In the genomic region with DNA sequence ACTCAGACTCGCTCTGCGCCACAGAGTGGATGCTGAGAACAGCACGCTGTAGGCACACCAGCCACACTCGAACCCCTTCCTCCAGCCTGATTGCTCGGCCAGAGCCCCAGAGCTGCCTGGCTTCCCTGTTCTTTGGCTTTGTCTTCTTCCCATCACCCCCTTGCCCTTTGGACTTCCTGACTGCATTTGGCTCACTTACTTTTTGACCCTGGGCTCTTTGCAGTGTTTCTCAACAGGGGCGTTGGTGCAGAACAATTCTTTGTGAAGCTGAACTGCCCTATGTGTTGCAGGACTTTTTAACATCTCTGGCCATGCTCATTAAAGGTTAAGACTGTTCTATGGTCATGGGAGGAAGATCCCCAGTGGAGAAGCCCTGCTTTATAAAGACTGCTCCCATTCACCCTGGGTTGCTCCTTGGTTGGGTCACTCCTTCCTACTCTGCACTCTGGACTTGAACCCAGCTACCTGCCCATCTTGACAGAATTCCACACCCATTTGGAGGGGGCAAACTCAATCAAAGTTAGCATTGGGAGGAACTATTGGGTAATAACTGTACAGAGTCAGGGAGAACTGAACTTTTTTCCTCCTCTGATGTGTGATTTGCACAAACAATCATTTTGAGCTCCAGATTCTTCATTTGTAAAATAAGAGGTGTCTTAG, we compare ENCODE assay signal across 1 cellular context.
TF ChIP-seq lines count a peak whose summit lies in the region.

No MANE protein-coding gene starts in this region.

TF ChIP-seq in H1, 55 proteins besides CTCF, POLR2A, EP300 and RAD21:
- TF ChIP-seq, protein P1, sequence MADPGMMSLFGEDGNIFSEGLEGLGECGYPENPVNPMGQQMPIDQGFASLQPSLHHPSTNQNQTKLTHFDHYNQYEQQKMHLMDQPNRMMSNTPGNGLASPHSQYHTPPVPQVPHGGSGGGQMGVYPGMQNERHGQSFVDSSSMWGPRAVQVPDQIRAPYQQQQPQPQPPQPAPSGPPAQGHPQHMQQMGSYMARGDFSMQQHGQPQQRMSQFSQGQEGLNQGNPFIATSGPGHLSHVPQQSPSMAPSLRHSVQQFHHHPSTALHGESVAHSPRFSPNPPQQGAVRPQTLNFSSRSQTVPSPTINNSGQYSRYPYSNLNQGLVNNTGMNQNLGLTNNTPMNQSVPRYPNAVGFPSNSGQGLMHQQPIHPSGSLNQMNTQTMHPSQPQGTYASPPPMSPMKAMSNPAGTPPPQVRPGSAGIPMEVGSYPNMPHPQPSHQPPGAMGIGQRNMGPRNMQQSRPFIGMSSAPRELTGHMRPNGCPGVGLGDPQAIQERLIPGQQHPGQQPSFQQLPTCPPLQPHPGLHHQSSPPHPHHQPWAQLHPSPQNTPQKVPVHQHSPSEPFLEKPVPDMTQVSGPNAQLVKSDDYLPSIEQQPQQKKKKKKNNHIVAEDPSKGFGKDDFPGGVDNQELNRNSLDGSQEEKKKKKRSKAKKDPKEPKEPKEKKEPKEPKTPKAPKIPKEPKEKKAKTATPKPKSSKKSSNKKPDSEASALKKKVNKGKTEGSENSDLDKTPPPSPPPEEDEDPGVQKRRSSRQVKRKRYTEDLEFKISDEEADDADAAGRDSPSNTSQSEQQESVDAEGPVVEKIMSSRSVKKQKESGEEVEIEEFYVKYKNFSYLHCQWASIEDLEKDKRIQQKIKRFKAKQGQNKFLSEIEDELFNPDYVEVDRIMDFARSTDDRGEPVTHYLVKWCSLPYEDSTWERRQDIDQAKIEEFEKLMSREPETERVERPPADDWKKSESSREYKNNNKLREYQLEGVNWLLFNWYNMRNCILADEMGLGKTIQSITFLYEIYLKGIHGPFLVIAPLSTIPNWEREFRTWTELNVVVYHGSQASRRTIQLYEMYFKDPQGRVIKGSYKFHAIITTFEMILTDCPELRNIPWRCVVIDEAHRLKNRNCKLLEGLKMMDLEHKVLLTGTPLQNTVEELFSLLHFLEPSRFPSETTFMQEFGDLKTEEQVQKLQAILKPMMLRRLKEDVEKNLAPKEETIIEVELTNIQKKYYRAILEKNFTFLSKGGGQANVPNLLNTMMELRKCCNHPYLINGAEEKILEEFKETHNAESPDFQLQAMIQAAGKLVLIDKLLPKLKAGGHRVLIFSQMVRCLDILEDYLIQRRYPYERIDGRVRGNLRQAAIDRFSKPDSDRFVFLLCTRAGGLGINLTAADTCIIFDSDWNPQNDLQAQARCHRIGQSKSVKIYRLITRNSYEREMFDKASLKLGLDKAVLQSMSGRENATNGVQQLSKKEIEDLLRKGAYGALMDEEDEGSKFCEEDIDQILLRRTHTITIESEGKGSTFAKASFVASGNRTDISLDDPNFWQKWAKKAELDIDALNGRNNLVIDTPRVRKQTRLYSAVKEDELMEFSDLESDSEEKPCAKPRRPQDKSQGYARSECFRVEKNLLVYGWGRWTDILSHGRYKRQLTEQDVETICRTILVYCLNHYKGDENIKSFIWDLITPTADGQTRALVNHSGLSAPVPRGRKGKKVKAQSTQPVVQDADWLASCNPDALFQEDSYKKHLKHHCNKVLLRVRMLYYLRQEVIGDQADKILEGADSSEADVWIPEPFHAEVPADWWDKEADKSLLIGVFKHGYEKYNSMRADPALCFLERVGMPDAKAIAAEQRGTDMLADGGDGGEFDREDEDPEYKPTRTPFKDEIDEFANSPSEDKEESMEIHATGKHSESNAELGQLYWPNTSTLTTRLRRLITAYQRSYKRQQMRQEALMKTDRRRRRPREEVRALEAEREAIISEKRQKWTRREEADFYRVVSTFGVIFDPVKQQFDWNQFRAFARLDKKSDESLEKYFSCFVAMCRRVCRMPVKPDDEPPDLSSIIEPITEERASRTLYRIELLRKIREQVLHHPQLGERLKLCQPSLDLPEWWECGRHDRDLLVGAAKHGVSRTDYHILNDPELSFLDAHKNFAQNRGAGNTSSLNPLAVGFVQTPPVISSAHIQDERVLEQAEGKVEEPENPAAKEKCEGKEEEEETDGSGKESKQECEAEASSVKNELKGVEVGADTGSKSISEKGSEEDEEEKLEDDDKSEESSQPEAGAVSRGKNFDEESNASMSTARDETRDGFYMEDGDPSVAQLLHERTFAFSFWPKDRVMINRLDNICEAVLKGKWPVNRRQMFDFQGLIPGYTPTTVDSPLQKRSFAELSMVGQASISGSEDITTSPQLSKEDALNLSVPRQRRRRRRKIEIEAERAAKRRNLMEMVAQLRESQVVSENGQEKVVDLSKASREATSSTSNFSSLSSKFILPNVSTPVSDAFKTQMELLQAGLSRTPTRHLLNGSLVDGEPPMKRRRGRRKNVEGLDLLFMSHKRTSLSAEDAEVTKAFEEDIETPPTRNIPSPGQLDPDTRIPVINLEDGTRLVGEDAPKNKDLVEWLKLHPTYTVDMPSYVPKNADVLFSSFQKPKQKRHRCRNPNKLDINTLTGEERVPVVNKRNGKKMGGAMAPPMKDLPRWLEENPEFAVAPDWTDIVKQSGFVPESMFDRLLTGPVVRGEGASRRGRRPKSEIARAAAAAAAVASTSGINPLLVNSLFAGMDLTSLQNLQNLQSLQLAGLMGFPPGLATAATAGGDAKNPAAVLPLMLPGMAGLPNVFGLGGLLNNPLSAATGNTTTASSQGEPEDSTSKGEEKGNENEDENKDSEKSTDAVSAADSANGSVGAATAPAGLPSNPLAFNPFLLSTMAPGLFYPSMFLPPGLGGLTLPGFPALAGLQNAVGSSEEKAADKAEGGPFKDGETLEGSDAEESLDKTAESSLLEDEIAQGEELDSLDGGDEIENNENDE (IDR thresholded peaks at IDR 0.05; ENCODE audit: insufficient replicate concordance, low read length) = no peak
- TF ChIP-seq FOSL1 (IDR thresholded peaks at IDR 0.05; ENCODE audit: insufficient read depth, low read depth, low read length) (no peak), CEBPB (IDR thresholded peaks at IDR 0.05; ENCODE audit: low read depth, low read length) (no peak), SP4 (IDR thresholded peaks at IDR 0.05; ENCODE audit: low read length) (no peak)
- TF ChIP-seq, protein P2, sequence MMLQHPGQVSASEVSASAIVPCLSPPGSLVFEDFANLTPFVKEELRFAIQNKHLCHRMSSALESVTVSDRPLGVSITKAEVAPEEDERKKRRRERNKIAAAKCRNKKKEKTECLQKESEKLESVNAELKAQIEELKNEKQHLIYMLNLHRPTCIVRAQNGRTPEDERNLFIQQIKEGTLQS (IDR thresholded peaks at IDR 0.05; ENCODE audit: insufficient read depth, low read depth, low read length) = no peak
